8 cellular contexts compared by ENCODE assay signal in genomic region chr1:12595839-12596821, GRCh38. TPM values are rescaled to one million over a fixed set of nuclear protein-coding genes. Genes with fewer than 3 reads are reported as not detected.
DNase-seq lines count a peak whose midpoint lies in the region; ATAC-seq and TF ChIP-seq lines count a peak whose summit lies in the region.

No MANE protein-coding gene starts in this region.

- no peaks in the 10 kb centered on the region for H3K27me3 Mint-ChIP-seq in activated CD8-positive, alpha-beta T cell treated with anti-CD3 and anti-CD28 coated beads, Interleukin-2, amount 10 ng/mL, durations not matched to agents 7 days and 5 days (ENCODE audit: low read depth)
- peaks cover 33% of the 10 kb centered on the region for H3K27me3 Mint-ChIP-seq in neural crest cell (ENCODE audit: low read depth)

- no peak overlapping the region for H3K27ac Mint-ChIP-seq in activated CD8-positive, alpha-beta T cell treated with anti-CD3 and anti-CD28 coated beads, Interleukin-2, amount 10 ng/mL, durations not matched to agents 7 days and 5 days
- no peak overlapping the region for H3K27ac Mint-ChIP-seq in neural crest cell (ENCODE audit: unreplicated experiment)

- no peak overlapping the region for H2AFZ ChIP-seq in MM.1S (ENCODE audit: low read length)

- H3K4me1 ChIP-seq in gastroesophageal sphincter (peaks cover 6 to 100% (median 90%) of the 10 kb centered on the region in 3 donors), MM.1S (ENCODE audit: low read length) (no peaks in the 10 kb centered on the region)

- POLR2A ChIA-PET in activated CD8-positive, alpha-beta T cell treated with anti-CD3 and anti-CD28 coated beads, Interleukin-2, amount 10 ng/mL, durations not matched to agents 7 days and 5 days (lab: Charles Lee) = interaction anchor here (0.8 to 1.4 kb wide), 4 partner anchors 8 to 85 kb away, joined by 3 to 5 read pairs (median 4); partner anchors contain the start of gene DHRS3

- no peak overlapping the region for H3K4me3 Mint-ChIP-seq in activated CD8-positive, alpha-beta T cell treated with anti-CD3 and anti-CD28 coated beads, Interleukin-2, amount 10 ng/mL, durations not matched to agents 7 days and 5 days
- H3K4me3 Mint-ChIP-seq in neural crest cell = no peak overlapping the region

- DNase-seq in EL (peak; percentile 95), HPDE6-E6E7 (ENCODE audit: extremely low spot score) (peak; percentile 92), neural crest cell (ENCODE audit: low read depth, low spot score) (peak; percentile 44), MM.1S (no peak), AML-193 (lab: John Stamatoyannopoulos, UW) (no peak)
- peak; percentile 28 for DNase-seq in activated CD8-positive, alpha-beta T cell treated with anti-CD3 and anti-CD28 coated beads, Interleukin-2, amount 10 ng/mL, durations not matched to agents 7 days and 5 days

- H4K20me1 ChIP-seq in MM.1S (ENCODE audit: insufficient read depth, low read length) = no peaks in the 10 kb centered on the region

- TF ChIP-seq CTCF in gastroesophageal sphincter (IDR thresholded peaks at IDR 0.05) = peak in 2 of 4 experiments; percentile 23 to 42
- TF ChIP-seq CTCF in neural crest cell (conservative IDR thresholded peaks at IDR 0.05) = no peak
- no peak for TF ChIP-seq CTCF in MM.1S (IDR thresholded peaks at IDR 0.05; ENCODE audit: low read length)

- peak; percentile 27 for ATAC-seq in activated CD8-positive, alpha-beta T cell treated with anti-CD3 and anti-CD28 coated beads, Interleukin-2, amount 10 ng/mL, durations not matched to agents 7 days and 5 days
- ATAC-seq in gastroesophageal sphincter (peak; percentile 86), HG02938 (IDR thresholded peaks at IDR 0.05; ENCODE audit: unreplicated experiment) (no peak)

- WGBS in gastroesophageal sphincter (ENCODE audit: low coverage in 1 of 2), 2 donors = no CpG with 5 or more reads among the region's 56 CpGs

- H3K4me2 ChIP-seq in MM.1S (ENCODE audit: low read depth, low read length) = no peak overlapping the region

- CTCF ChIA-PET in activated CD8-positive, alpha-beta T cell treated with anti-CD3 and anti-CD28 coated beads, Interleukin-2, amount 10 ng/mL, durations not matched to agents 7 days and 5 days (lab: Charles Lee) = interaction anchor here (2.8 kb wide), 1 partner anchor 22 kb away, joined by 12 read pairs; the partner anchor contains the start of gene DHRS3

- H3K4me1 Mint-ChIP-seq in activated CD8-positive, alpha-beta T cell treated with anti-CD3 and anti-CD28 coated beads, Interleukin-2, amount 10 ng/mL, durations not matched to agents 7 days and 5 days (ENCODE audit: low read depth) = peaks cover 64% of the 10 kb centered on the region
- peaks cover 8% of the 10 kb centered on the region for H3K4me1 Mint-ChIP-seq in neural crest cell

- H3K27ac ChIP-seq in gastroesophageal sphincter = peak overlapping the region; percentile 90 to 95 (median 92)
- H3K27ac ChIP-seq in MM.1S (ENCODE audit: low read length) = no peak overlapping the region

- H3K9me3 Mint-ChIP-seq in activated CD8-positive, alpha-beta T cell treated with anti-CD3 and anti-CD28 coated beads, Interleukin-2, amount 10 ng/mL, durations not matched to agents 7 days and 5 days (ENCODE audit: insufficient read depth) = no peaks in the 10 kb centered on the region
- H3K9me3 Mint-ChIP-seq in neural crest cell = no peaks in the 10 kb centered on the region

- no peaks in the 10 kb centered on the region for H3F3A ChIP-seq in MM.1S (ENCODE audit: insufficient read depth, low read length)

- no peak overlapping the region for H3K9ac ChIP-seq in MM.1S (ENCODE audit: low read length)

- H3K4me3 ChIP-seq in gastroesophageal sphincter = peak overlapping the region; percentile 23 to 47
- no peak overlapping the region for H3K4me3 ChIP-seq in MM.1S (ENCODE audit: low read length)

- H3K36me3 Mint-ChIP-seq in activated CD8-positive, alpha-beta T cell treated with anti-CD3 and anti-CD28 coated beads, Interleukin-2, amount 10 ng/mL, durations not matched to agents 7 days and 5 days (ENCODE audit: low read depth) = peaks cover 46% of the 10 kb centered on the region
- no peaks in the 10 kb centered on the region for H3K36me3 Mint-ChIP-seq in neural crest cell (ENCODE audit: low read depth)

- H3K36me3 ChIP-seq in gastroesophageal sphincter (peaks cover 0 to 8% of the 10 kb centered on the region in 2 donors), MM.1S (replicated peaks; ENCODE audit: insufficient read depth, low read length) (no peaks in the 10 kb centered on the region)

- no peaks in the 10 kb centered on the region for H3K9me3 ChIP-seq in gastroesophageal sphincter
- H3K9me3 ChIP-seq in MM.1S (replicated peaks; ENCODE audit: insufficient read depth, low read length) = no peaks in the 10 kb centered on the region

- H3K9me2 ChIP-seq in MM.1S (replicated peaks; ENCODE audit: insufficient read depth, low read length) = no peaks in the 10 kb centered on the region

- TF ChIP-seq POLR2A in gastroesophageal sphincter (IDR thresholded peaks at IDR 0.05) = peak; percentile 24 to 33

- no peaks in the 10 kb centered on the region for H3K27me3 ChIP-seq in gastroesophageal sphincter
- H3K27me3 ChIP-seq in MM.1S (replicated peaks; ENCODE audit: insufficient read depth, low read length) = peaks cover 14% of the 10 kb centered on the region

- TF ChIP-seq EP300 in gastroesophageal sphincter (IDR thresholded peaks at IDR 0.05) = peak; percentile 49

- no peaks in the 10 kb centered on the region for H3K79me2 ChIP-seq in MM.1S (ENCODE audit: low read length)

RNA-seq across cellular contexts. Expression of gene DHRS3, which starts 21.9 kb away (rescaled TPM):
- 10 to 100 TPM; 86.8 to 89.5 TPM for total RNA-seq in activated CD8-positive, alpha-beta T cell treated with anti-CD3 and anti-CD28 coated beads, Interleukin-2, amount 10 ng/mL, durations not matched to agents 7 days and 5 days
- total RNA-seq in gastroesophageal sphincter (100 to 1,000 TPM; 115 to 211 (median 186) TPM), neural crest cell (0.91 and 1.8 TPM in 2 replicates)

RNA-seq across cellular contexts. Expression of gene AADACL4, which starts 47.8 kb away (rescaled TPM):
- total RNA-seq in activated CD8-positive, alpha-beta T cell treated with anti-CD3 and anti-CD28 coated beads, Interleukin-2, amount 10 ng/mL, durations not matched to agents 7 days and 5 days = not detected
- not detected for total RNA-seq in gastroesophageal sphincter
- total RNA-seq in neural crest cell = not detected in 2 replicates

Comparison
In these comparisons a context has a peak if more than half of its experiments do, and no peak if none do; other contexts are left out.
1. DNase-seq: peak in EL (single experiment), HPDE6-E6E7 (single experiment), activated CD8-positive, alpha-beta T cell treated with anti-CD3 and anti-CD28 coated beads, Interleukin-2, amount 10 ng/mL, durations not matched to agents 7 days and 5 days (single experiment) and neural crest cell (single experiment); none in MM.1S (single experiment) and AML-193 (0 of 2).
2. RNA of gene DHRS3, which starts 21.9 kb away (total RNA-seq): 115 to 211 TPM in gastroesophageal sphincter and 86.8 to 89.5 TPM in activated CD8-positive, alpha-beta T cell treated with anti-CD3 and anti-CD28 coated beads, Interleukin-2, amount 10 ng/mL, durations not matched to agents 7 days and 5 days; 0.91 to 1.8 TPM in neural crest cell; every median in the first group is over 10 times any median in the second.